In genomic region chr9:136074706-136075105, GRCh38 we compare ENCODE assay signal across 15 cellular contexts.
"Had no signal": no experiment of that assay in that cellular context is flagged by ENCODE, and none has a peak within 500 bp of the region (broad histone marks: within the 10 kb centered on the region; RNA-seq: fewer than 3 reads in every experiment).

No MANE protein-coding gene starts in this region.

- H3K4me2 ChIP-seq: smooth muscle cell had no signal

- H3K36me3 Mint-ChIP-seq: activated CD4-positive, alpha-beta memory T cell treated with anti-CD3 and anti-CD28 coated beads for 36 hours; natural killer cell had no signal

- H3K9me3 ChIP-seq: breast epithelium, colonic mucosa, heart right ventricle had no signal

- H3K4me1 ChIP-seq: colonic mucosa had no signal

- H3K27me3 ChIP-seq: breast epithelium, colonic mucosa, heart right ventricle had no signal

- H3K4me3 ChIP-seq: breast epithelium, colonic mucosa, heart right ventricle, smooth muscle cell had no signal

- H3K27ac ChIP-seq: breast epithelium, colonic mucosa, heart right ventricle had no signal

- H3K27ac Mint-ChIP-seq: activated CD4-positive, alpha-beta memory T cell treated with anti-CD3 and anti-CD28 coated beads for 36 hours; activated naive CD8-positive, alpha-beta T cell treated with anti-CD3 and anti-CD28 coated beads, Interleukin-2, amount 10 ng/mL, durations not matched to agents 7 days and 5 days had no signal

- H3K36me3 ChIP-seq: breast epithelium, colonic mucosa had no signal

- DNase-seq: activated CD4-positive, alpha-beta memory T cell treated with anti-CD3 and anti-CD28 coated beads for 36 hours; activated CD4-positive, alpha-beta T cell treated with anti-CD3 and anti-CD28 coated beads for 48 hours; activated naive CD4-positive, alpha-beta T cell treated with Interleukin-2 at 50 U/mL for 16 hours; activated naive CD8-positive, alpha-beta T cell treated with anti-CD3 and anti-CD28 coated beads, Interleukin-2, amount 10 ng/mL, durations not matched to agents 7 days and 5 days; activated T-cell treated with anti-CD3 and anti-CD28 coated beads, Interleukin-2, amount 50 U/mL, for 48 hours; amniotic stem cell; colonic mucosa; mammary epithelial cell; natural killer cell; stimulated activated CD4-positive, alpha-beta T cell treated with anti-CD3 and anti-CD28 coated beads, Interleukin-15, amount 100 ng/mL, for 24 hours; stimulated activated CD4-positive, alpha-beta T cell treated with anti-CD3 and anti-CD28 coated beads, Interleukin-2, amount 100 ng/mL, for 48 hours; stimulated activated naive CD4-positive, alpha-beta T cell had no signal

- H3K9me3 Mint-ChIP-seq: activated naive CD8-positive, alpha-beta T cell treated with anti-CD3 and anti-CD28 coated beads, Interleukin-2, amount 10 ng/mL, durations not matched to agents 7 days and 5 days; natural killer cell had no signal

- H3K4me3 Mint-ChIP-seq: activated CD4-positive, alpha-beta memory T cell treated with anti-CD3 and anti-CD28 coated beads for 36 hours; activated naive CD8-positive, alpha-beta T cell treated with anti-CD3 and anti-CD28 coated beads, Interleukin-2, amount 10 ng/mL, durations not matched to agents 7 days and 5 days; natural killer cell had no signal

- H3K27me3 Mint-ChIP-seq: activated CD4-positive, alpha-beta memory T cell treated with anti-CD3 and anti-CD28 coated beads for 36 hours; activated naive CD8-positive, alpha-beta T cell treated with anti-CD3 and anti-CD28 coated beads, Interleukin-2, amount 10 ng/mL, durations not matched to agents 7 days and 5 days had no signal
